20 cellular contexts compared by ENCODE assay signal in the genomic region with DNA sequence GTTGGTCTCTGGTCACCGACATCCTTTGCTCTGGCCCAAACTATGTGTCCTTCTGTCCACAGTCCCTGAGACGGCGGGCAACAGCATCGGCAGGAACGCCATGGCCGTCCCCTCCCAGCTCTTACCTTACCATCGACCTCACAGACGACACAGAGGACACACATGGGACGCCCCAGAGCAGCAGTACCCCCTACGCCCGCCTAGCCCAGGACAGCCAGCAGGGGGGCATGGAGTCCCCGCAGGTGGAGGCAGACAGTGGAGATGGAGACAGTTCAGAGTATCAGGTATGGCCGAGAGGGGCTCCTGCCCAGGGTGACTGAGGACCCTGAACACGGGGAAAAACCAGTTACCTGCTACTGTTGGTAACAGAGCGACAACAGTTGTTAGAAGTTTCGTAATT.
"Had no signal": no experiment of that assay in that cellular context is flagged by ENCODE, and none has a peak within 500 bp of the region (broad histone marks: within the 10 kb centered on the region; RNA-seq: fewer than 3 reads in every experiment).

No MANE protein-coding gene starts in this region.

- H3K27me3 ChIP-seq: foreskin keratinocyte, neutrophil, right atrium auricular region, suprapubic skin, thyroid gland had no signal

- H3K4me2 ChIP-seq: smooth muscle cell had no signal

- H3K36me3 ChIP-seq: lower lobe of right lung, neutrophil, right atrium auricular region, thyroid gland had no signal

- H3K36me3 Mint-ChIP-seq: memory B cell; stimulated activated effector memory CD8-positive, alpha-beta T cell treated with anti-CD3 and anti-CD28 coated beads, Interleukin-12 subunit alpha, Interleukin-12 subunit beta, amount 100 ng/mL, for 72 hours had no signal

- H3K4me3 Mint-ChIP-seq: dendritic cell treated with granulocyte-macrophage colony-stimulating factor and Interleukin-4, amounts not matched to agents 40 ng/mL and 50 ng/mL, for 4 days; effector memory CD8-positive, alpha-beta T cell; memory B cell; mesothelial cell of epicardium; stimulated activated effector memory CD8-positive, alpha-beta T cell treated with anti-CD3 and anti-CD28 coated beads, Interleukin-12 subunit alpha, Interleukin-12 subunit beta, amount 100 ng/mL, for 72 hours; type B pancreatic cell had no signal

- H3K9me3 Mint-ChIP-seq: dendritic cell treated with granulocyte-macrophage colony-stimulating factor and Interleukin-4, amounts not matched to agents 40 ng/mL and 50 ng/mL, for 4 days; effector memory CD8-positive, alpha-beta T cell; memory B cell; mesothelial cell of epicardium; stimulated activated effector memory CD8-positive, alpha-beta T cell treated with anti-CD3 and anti-CD28 coated beads, Interleukin-12 subunit alpha, Interleukin-12 subunit beta, amount 100 ng/mL, for 72 hours; type B pancreatic cell had no signal

- H3K4me3 ChIP-seq: left ventricle myocardium inferior, lower lobe of right lung, right atrium auricular region, smooth muscle cell, suprapubic skin, thyroid gland had no signal

- H3K27ac ChIP-seq: foreskin keratinocyte, left ventricle myocardium inferior, lower lobe of right lung, neutrophil, right atrium auricular region, suprapubic skin, thyroid gland had no signal

- ATAC-seq: effector memory CD8-positive, alpha-beta T cell; foreskin keratinocyte; left cardiac atrium; lower lobe of right lung; stimulated activated effector memory CD8-positive, alpha-beta T cell treated with anti-CD3 and anti-CD28 coated beads, Interleukin-12 subunit alpha, Interleukin-12 subunit beta, amount 100 ng/mL, for 72 hours; stimulated activated naive CD8-positive, alpha-beta T cell treated with anti-CD3 and anti-CD28 coated beads, Interleukin-15, Interleukin-2, amounts not matched to agents 100 U/mL and 50 U/mL, for 24 hours had no signal

- H3K9me3 ChIP-seq: left ventricle myocardium inferior, lower lobe of right lung, neutrophil, right atrium auricular region, suprapubic skin, thyroid gland had no signal

- H3K27me3 Mint-ChIP-seq: dendritic cell treated with granulocyte-macrophage colony-stimulating factor and Interleukin-4, amounts not matched to agents 40 ng/mL and 50 ng/mL, for 4 days; effector memory CD8-positive, alpha-beta T cell; memory B cell; type B pancreatic cell had no signal

- DNase-seq: effector memory CD8-positive, alpha-beta T cell; erythroblast; foreskin keratinocyte; kidney; left cardiac atrium; left ventricle myocardium inferior; lower lobe of right lung; stimulated activated CD4-positive, alpha-beta T cell treated with anti-CD3 and anti-CD28 coated beads, Interleukin-2, amount 100 ng/mL, for 48 hours; stimulated activated CD8-positive, alpha-beta memory T cell treated with anti-CD3 and anti-CD28 coated beads, Interleukin-4, amount 100 ng/mL, for 48 hours; stimulated activated naive CD8-positive, alpha-beta T cell treated with anti-CD3 and anti-CD28 coated beads, Interleukin-15, Interleukin-2, amounts not matched to agents 100 U/mL and 50 U/mL, for 24 hours; thyroid gland had no signal

- H3K27ac Mint-ChIP-seq: dendritic cell treated with granulocyte-macrophage colony-stimulating factor and Interleukin-4, amounts not matched to agents 40 ng/mL and 50 ng/mL, for 4 days; effector memory CD8-positive, alpha-beta T cell; memory B cell; mesothelial cell of epicardium; stimulated activated effector memory CD8-positive, alpha-beta T cell treated with anti-CD3 and anti-CD28 coated beads, Interleukin-12 subunit alpha, Interleukin-12 subunit beta, amount 100 ng/mL, for 72 hours; type B pancreatic cell had no signal

- H3K4me1 ChIP-seq: foreskin keratinocyte, lower lobe of right lung, suprapubic skin, thyroid gland had no signal
